23 cellular contexts compared by ENCODE assay signal in the genomic region with DNA sequence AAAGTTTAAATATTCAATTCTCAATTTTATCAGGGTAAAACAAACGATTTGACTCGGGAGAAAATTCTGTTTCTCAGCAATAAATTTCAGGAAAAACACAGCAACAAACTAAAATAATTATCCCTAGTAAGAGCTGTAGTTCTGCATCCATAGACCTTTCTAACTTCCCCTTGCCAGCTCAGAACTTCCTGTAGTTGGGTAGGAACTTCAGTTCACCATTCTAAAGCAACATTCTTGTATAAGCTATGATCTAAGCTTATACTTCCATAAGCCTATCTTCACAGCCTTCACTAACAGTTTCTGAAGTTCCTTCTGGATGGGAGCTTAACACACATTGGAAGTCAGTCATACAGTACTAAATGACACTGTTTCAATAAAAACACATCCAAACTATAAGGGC.
"Had no signal": no experiment of that assay in that cellular context is flagged by ENCODE, and none has a peak within 500 bp of the region (broad histone marks: within the 10 kb centered on the region; RNA-seq: fewer than 3 reads in every experiment).

No MANE protein-coding gene starts in this region.

- H3K27ac ChIP-seq: coronary artery, epithelial cell of prostate, right atrium auricular region, skin epidermis, tibial nerve, vagina had no signal

- H3K4me1 ChIP-seq: right atrium auricular region, tibial nerve, vagina had no signal

- ATAC-seq: effector memory CD8-positive, alpha-beta T cell; WTC11 had no signal

- H3K27me3 Mint-ChIP-seq: activated CD4-positive, alpha-beta memory T cell treated with anti-CD3 and anti-CD28 coated beads, Interleukin-2, amount 10 ng/mL, durations not matched to agents 7 days and 5 days; activated naive CD8-positive, alpha-beta T cell treated with anti-CD3 and anti-CD28 coated beads for 36 hours; brain; effector memory CD8-positive, alpha-beta T cell had no signal

- H3K9me3 Mint-ChIP-seq: activated CD4-positive, alpha-beta memory T cell treated with anti-CD3 and anti-CD28 coated beads, Interleukin-2, amount 10 ng/mL, durations not matched to agents 7 days and 5 days; activated naive CD8-positive, alpha-beta T cell treated with anti-CD3 and anti-CD28 coated beads for 36 hours; activated T-helper 1 cell treated with anti-CD3 and anti-CD28 coated beads, Interleukin-12 subunit alpha, Interleukin-12 subunit beta, Interleukin-2, Interleukin-4 antibody, amounts not matched to agents 30 ng/mL and 10 ng/mL and 1 ng/mL, durations not matched to agents 14 hours and 24 hours and 36 hours; brain; effector memory CD8-positive, alpha-beta T cell; nephron; WTC11 had no signal

- H3K4me1 Mint-ChIP-seq: activated naive CD8-positive, alpha-beta T cell treated with anti-CD3 and anti-CD28 coated beads for 36 hours; brain; nephron; WTC11 had no signal

- H3K9me3 ChIP-seq: right atrium auricular region, tibial nerve, vagina had no signal

- H3K4me3 Mint-ChIP-seq: activated CD4-positive, alpha-beta memory T cell treated with anti-CD3 and anti-CD28 coated beads, Interleukin-2, amount 10 ng/mL, durations not matched to agents 7 days and 5 days; activated naive CD8-positive, alpha-beta T cell treated with anti-CD3 and anti-CD28 coated beads for 36 hours; activated T-helper 1 cell treated with anti-CD3 and anti-CD28 coated beads, Interleukin-12 subunit alpha, Interleukin-12 subunit beta, Interleukin-2, Interleukin-4 antibody, amounts not matched to agents 30 ng/mL and 10 ng/mL and 1 ng/mL, durations not matched to agents 14 hours and 24 hours and 36 hours; brain; effector memory CD8-positive, alpha-beta T cell; nephron; WTC11 had no signal

- H3K4me3 ChIP-seq: coronary artery, right atrium auricular region, skin epidermis, tibial nerve, vagina had no signal

- H3K27me3 ChIP-seq: right atrium auricular region, tibial nerve, vagina had no signal

- DNase-seq: activated CD4-positive, alpha-beta memory T cell treated with anti-CD3 and anti-CD28 coated beads, Interleukin-2, amount 10 ng/mL, durations not matched to agents 7 days and 5 days; activated CD4-positive, alpha-beta T cell treated with anti-CD3 and anti-CD28 coated beads for 4 hours; activated CD8-positive, alpha-beta memory T cell treated with anti-CD3 and anti-CD28 coated beads, Interleukin-2, amount 50 U/mL, for 4 hours; activated naive CD8-positive, alpha-beta T cell treated with anti-CD3 and anti-CD28 coated beads for 36 hours; amygdala; central memory CD4-positive, alpha-beta T cell; effector memory CD8-positive, alpha-beta T cell; foreskin melanocyte; kidney glomerular epithelial cell; occipital lobe; stimulated activated CD4-positive, alpha-beta T cell treated with anti-CD3 and anti-CD28 coated beads, Interleukin-15, amount 100 ng/mL, for 24 hours; stimulated activated CD4-positive, alpha-beta T cell treated with anti-CD3 and anti-CD28 coated beads, Interleukin-4, amount 100 ng/mL, for 1 hour; stimulated activated naive CD4-positive, alpha-beta T cell had no signal

- H3K27ac Mint-ChIP-seq: activated CD4-positive, alpha-beta memory T cell treated with anti-CD3 and anti-CD28 coated beads, Interleukin-2, amount 10 ng/mL, durations not matched to agents 7 days and 5 days; activated naive CD8-positive, alpha-beta T cell treated with anti-CD3 and anti-CD28 coated beads for 36 hours; activated T-helper 1 cell treated with anti-CD3 and anti-CD28 coated beads, Interleukin-12 subunit alpha, Interleukin-12 subunit beta, Interleukin-2, Interleukin-4 antibody, amounts not matched to agents 30 ng/mL and 10 ng/mL and 1 ng/mL, durations not matched to agents 14 hours and 24 hours and 36 hours; effector memory CD8-positive, alpha-beta T cell; nephron; WTC11 had no signal
